In the genomic region with DNA sequence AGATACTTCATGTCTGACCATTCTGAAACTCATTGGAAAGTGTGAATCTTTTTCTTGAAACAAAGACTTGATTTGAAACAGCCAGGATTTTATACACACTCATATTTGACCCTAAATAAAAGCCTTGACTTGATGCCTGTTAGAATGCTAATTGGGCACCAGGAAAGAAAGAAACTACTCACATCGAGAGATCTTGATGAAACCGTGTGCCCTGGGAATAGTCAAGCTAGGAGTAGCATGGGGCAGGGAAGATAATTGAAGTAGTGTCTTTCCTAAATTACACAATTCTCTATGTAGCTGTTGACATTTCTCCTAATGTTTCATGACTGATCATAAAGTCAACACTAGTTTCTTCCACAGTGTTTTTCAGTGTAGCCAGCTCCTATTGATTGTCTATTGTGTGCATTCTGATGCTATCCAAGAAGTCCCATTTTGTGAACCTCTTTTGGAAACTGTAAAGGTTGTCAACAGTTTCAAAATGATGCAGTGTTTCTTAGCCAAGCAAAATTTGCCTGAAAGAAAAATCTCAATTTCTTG, we compare ENCODE assay signal across 1 cellular context.
TF ChIP-seq lines count a peak whose summit lies in the region.

No MANE protein-coding gene starts in this region.

TF ChIP-seq in H1, 55 proteins besides CTCF, POLR2A, EP300 and RAD21:
- no peak for TF ChIP-seq CREB1 (IDR thresholded peaks at IDR 0.05)
